8 cellular contexts compared by ENCODE assay signal in genomic region chr13:25002311-25002710, GRCh38.
DNase-seq lines count a peak whose midpoint lies in the region; TF ChIP-seq lines count a peak whose summit lies in the region.
"Not testable (repeated sequence)": the region's sequence is repeated elsewhere in the genome, so short reads cannot be mapped to it uniquely, and the experiment has no call there.

No MANE protein-coding gene starts in this region.

- not testable (repeated sequence) for H3K36me3 Mint-ChIP-seq in mesothelial cell of epicardium

- H3K9me3 Mint-ChIP-seq in mesothelial cell of epicardium, result not testable (repeated sequence)

- H3K27ac Mint-ChIP-seq in mesothelial cell of epicardium, result peak overlapping the region; percentile 95

- not testable (repeated sequence) for H3K9me3 ChIP-seq in MG63

- not testable (repeated sequence) for H3K27me3 Mint-ChIP-seq in mesothelial cell of epicardium (ENCODE audit: low read depth)

- DNase-seq in AG08396 (ENCODE audit: low spot score) (peak; percentile 39), H4 (ENCODE audit: low spot score) (peak; percentile 33), MG63 (peak; percentile 52), SW480 (ENCODE audit: low spot score) (peak; percentile 62), cardiac fibroblast (ENCODE audit: low read depth in 2 of 2) (peak; percentile 31 to 64), glomerular visceral epithelial cell (ENCODE audit: extremely low spot score) (peak; percentile 88), stromal cell of bone marrow (ENCODE audit: low read depth) (peak; percentile 3)
- not testable (repeated sequence) for DNase-seq in mesothelial cell of epicardium (ENCODE audit: low spot score in 2 of 2, unreplicated experiment in 2 of 2)

- peak overlapping the region; percentile 14 for H3K4me3 Mint-ChIP-seq in mesothelial cell of epicardium

- H3K27me3 ChIP-seq in MG63, result not testable (repeated sequence)

- H3K4me3 ChIP-seq in MG63; cardiac fibroblast (replicated peaks in 1 of 2; ENCODE audit: low read depth in 2 of 2, low read length in 2 of 2): not testable (repeated sequence)

- H3K36me3 ChIP-seq in MG63, result not testable (repeated sequence)

- H3K4me1 Mint-ChIP-seq in mesothelial cell of epicardium, result peaks cover 16% of the 10 kb centered on the region

- TF ChIP-seq CTCF in cardiac fibroblast (IDR thresholded peaks at IDR 0.05; ENCODE audit: low read depth, low read length); mesothelial cell of epicardium (IDR thresholded peaks at IDR 0.05; ENCODE audit: unreplicated experiment): not testable (repeated sequence)
